8 cellular contexts compared by ENCODE assay signal in genomic region chr19:17553256-17553655, GRCh38. TPM values are rescaled to one million over a fixed set of nuclear protein-coding genes. Genes with fewer than 3 reads are reported as not detected.
A peak's percentile ranks its signal among the peaks of the same experiment; 100 is the strongest.
DNase-seq lines count a peak whose midpoint lies in the region; TF ChIP-seq lines count a peak whose summit lies in the region.

No MANE protein-coding gene starts in this region.

- TF ChIP-seq CTCF in AG04449 (IDR thresholded peaks at IDR 0.05; ENCODE audit: insufficient read depth, low read length, missing control alignments) (no peak), LNCaP clone FGC (IDR thresholded peaks at IDR 0.05; ENCODE audit: control insufficient read depth, extremely low read depth, insufficient read depth) (no peak), thyroid gland (IDR thresholded peaks at IDR 0.05) (no peak), coronary artery (IDR thresholded peaks at IDR 0.05) (no peak)

- peak overlapping the region; percentile 61 for H3K9ac ChIP-seq in adipocyte (ENCODE audit: low read length)

- H3K36me3 ChIP-seq in adipocyte (ENCODE audit: control insufficient read depth, insufficient read depth, low read length, severe bottlenecking) (no peaks in the 10 kb centered on the region), thyroid gland (no peaks in the 10 kb centered on the region)

- H3K27me3 ChIP-seq in adipocyte (replicated peaks; ENCODE audit: control insufficient read depth, insufficient read depth, low read length) (no peaks in the 10 kb centered on the region), thyroid gland (no peaks in the 10 kb centered on the region)

- intact Hi-C loops in thyroid gland (cut with DNase I) = no loop called here

- 41 to 42% methylated on average over 7 of the region's 7 CpGs for WGBS in thyroid gland, 2 donors

- peak overlapping the region in 1 of 3 donors; percentile 20 for H3K27ac ChIP-seq in thyroid gland
- peak overlapping the region in 1 of 2 donors; percentile 51 for H3K27ac ChIP-seq in coronary artery

- POLR2A ChIA-PET in AG04449 (lab: Yijun Ruan, JAX) = interaction anchor here (0.7 kb wide), 2 partner anchors 16 to 42 kb away, joined by 4 read pairs; partner anchors contain the start of gene PGLS

- H3K4me3 ChIP-seq in AG04449 (ENCODE audit: low read depth, low read length) = peak overlapping the region; percentile 8; the same call in 1 of the 2 replicates
- H3K4me3 ChIP-seq in LNCaP clone FGC (ENCODE audit: low read depth, low read length) = no peak overlapping the region
- H3K4me3 ChIP-seq in adipocyte (ENCODE audit: low read length) = peak overlapping the region; percentile 67
- no peak overlapping the region for H3K4me3 ChIP-seq in thyroid gland (replicated peaks in 1 of 3)
- no peak overlapping the region for H3K4me3 ChIP-seq in coronary artery

- TF ChIP-seq POLR2A in thyroid gland (IDR thresholded peaks at IDR 0.05) = no peak

- H3K4me1 ChIP-seq in adipocyte (ENCODE audit: control insufficient read depth, insufficient read depth, low read length) (peaks cover 33% of the 10 kb centered on the region), thyroid gland (peaks cover 12 to 15% of the 10 kb centered on the region in 2 donors)

- DNase-seq in AG04449 (ENCODE audit: low read depth, low spot score) (peak; percentile 81), LNCaP clone FGC (ENCODE audit: low read depth) (peak; percentile 42), adipocyte (ENCODE audit: low read depth) (peak; percentile 88), iris pigment epithelial cell (ENCODE audit: low read depth) (peak; percentile 96), thyroid gland (peak; percentile 14 to 30), coronary artery (ENCODE audit: low spot score) (no peak)
- DNase-seq in stimulated activated naive CD4-positive, alpha-beta T cell treated with Interleukin-2 at 50 U/mL for 16 hours (lab: John Stamatoyannopoulos, UW) = no peak
- DNase-seq in stimulated activated CD4-positive, alpha-beta T cell treated with anti-CD3 and anti-CD28 coated beads, Interleukin-4, amount 100 ng/mL, for 1 hour = no peak

- H3K9me3 ChIP-seq in adipocyte (ENCODE audit: control insufficient read depth, low read length) (no peaks in the 10 kb centered on the region), thyroid gland (no peaks in the 10 kb centered on the region)

- CTCF ChIA-PET in AG04449 (lab: Yijun Ruan, JAX) = interaction anchor here (0.7 to 4.5 kb wide), 7 partner anchors 14 to 163 kb away, joined by 3 to 30 read pairs (median 3); no protein-coding TSS in a partner anchor

RNA-seq across cellular contexts. Expression of gene COLGALT1, which starts 2.2 kb away (rescaled TPM):
- total RNA-seq in thyroid gland = 10 to 100 TPM; 19.3 to 35.9 (median 33.0) TPM

RNA-seq across cellular contexts. Expression of gene PGLS, which starts 41.8 kb away (rescaled TPM):
- 100 to 1,000 TPM in 2 of 4 donors, 10 to 100 TPM in 2; 71.5 to 138 (median 97.7) TPM for total RNA-seq in thyroid gland

Comparison
In these comparisons a context has a peak if more than half of its experiments do, and no peak if none do; other contexts are left out.
1. DNase-seq: peak in AG04449 (single experiment), LNCaP clone FGC (single experiment), adipocyte (single experiment), iris pigment epithelial cell (single experiment) and thyroid gland (2 of 2); none in coronary artery (single experiment), stimulated activated naive CD4-positive, alpha-beta T cell treated with Interleukin-2 at 50 U/mL for 16 hours (single experiment) and stimulated activated CD4-positive, alpha-beta T cell treated with anti-CD3 and anti-CD28 coated beads, Interleukin-4, amount 100 ng/mL, for 1 hour (single experiment).
2. H3K4me3 ChIP-seq: peak in AG04449 (single experiment) and adipocyte (single experiment); none in LNCaP clone FGC (single experiment), thyroid gland (0 of 3) and coronary artery (single experiment).